Comparison of ENCODE assay signal across 10 cellular contexts in genomic region chr6:116087437-116088027, GRCh38. TPM values are rescaled to one million over a fixed set of nuclear protein-coding genes. Genes with fewer than 3 reads are reported as not detected.
DNase-seq lines count a peak whose midpoint lies in the region; ATAC-seq lines count a peak whose summit lies in the region.
"Had no signal": no experiment of that assay in that cellular context is flagged by ENCODE, and none has a peak within 500 bp of the region (broad histone marks: within the 10 kb centered on the region; RNA-seq: fewer than 3 reads in every experiment).

No MANE protein-coding gene starts in this region.

- ATAC-seq in GM19324 (IDR thresholded peaks at IDR 0.05; ENCODE audit: low FRiP score, unreplicated experiment) (peak; percentile 99), HG03060 (IDR thresholded peaks at IDR 0.05; ENCODE audit: low read depth, unreplicated experiment) (peak; percentile 94), left lobe of liver (no peak)

- DNase-seq in AG08395 (ENCODE audit: low spot score) = peak; percentile 68
- peak; percentile 64 for DNase-seq in amniotic stem cell (lab: John Stamatoyannopoulos, UW)
- no peak for DNase-seq in left lobe of liver (ENCODE audit: low spot score)
- no peak for DNase-seq in NCI-H2196 (lab: John Stamatoyannopoulos, UW; ENCODE audit: unreplicated experiment)
- DNase-seq in anterior cingulate cortex (lab: John Stamatoyannopoulos, UW) = no peak
- no peak for DNase-seq in NCI-H510A (lab: John Stamatoyannopoulos, UW)
- DNase-seq: CD4-positive, CD25-positive, alpha-beta regulatory T cell had no signal

RNA-seq across cellular contexts. Expression of gene NT5DC1, which starts 13.1 kb away (rescaled TPM):
- total RNA-seq in left lobe of liver = 50.4 TPM

RNA-seq across cellular contexts. Expression of gene FRK, which starts 26.8 kb away (rescaled TPM):
- 12.6 TPM for total RNA-seq in left lobe of liver
- total RNA-seq: CD4-positive, CD25-positive, alpha-beta regulatory T cell had no signal

RNA-seq across cellular contexts. Expression of gene COL10A1, which starts 38.4 kb away (rescaled TPM):
- not detected for total RNA-seq in left lobe of liver
- total RNA-seq: CD4-positive, CD25-positive, alpha-beta regulatory T cell; dermis microvascular lymphatic vessel endothelial cell had no signal

Comparison
In these comparisons a context has a peak if more than half of its experiments do, and no peak if none do; other contexts are left out.
1. DNase-seq: peak in AG08395 (single experiment) and amniotic stem cell (single experiment); none in left lobe of liver (single experiment), NCI-H2196 (single experiment), anterior cingulate cortex (0 of 58) and NCI-H510A (single experiment).